Comparison of ENCODE assay signal across 15 cellular contexts in genomic region chr2:27152796-27153464, GRCh38. TPM values are rescaled to one million over a fixed set of nuclear protein-coding genes. Genes with fewer than 3 reads are reported as not detected.
DNase-seq lines count a peak whose midpoint lies in the region; ATAC-seq, FAIRE-seq and TF ChIP-seq lines count a peak whose summit lies in the region.
"Had no signal": no experiment of that assay in that cellular context is flagged by ENCODE, and none has a peak within 500 bp of the region (broad histone marks: within the 10 kb centered on the region; RNA-seq: fewer than 3 reads in every experiment).

No MANE protein-coding gene starts in this region.

- no peak overlapping the region for H3K27ac Mint-ChIP-seq in activated CD8-positive, alpha-beta T cell treated with anti-CD3 and anti-CD28 coated beads for 36 hours
- no peak overlapping the region for H3K27ac Mint-ChIP-seq in activated CD8-positive, alpha-beta T cell treated with anti-CD3 and anti-CD28 coated beads, Interleukin-2, amount 10 ng/mL, durations not matched to agents 7 days and 5 days
- H3K27ac Mint-ChIP-seq: dendritic cell treated with granulocyte-macrophage colony-stimulating factor and Interleukin-4, amounts not matched to agents 40 ng/mL and 50 ng/mL, for 4 days; progenitor cell of endocrine pancreas had no signal

- CTCF ChIA-PET in activated CD8-positive, alpha-beta T cell treated with anti-CD3 and anti-CD28 coated beads for 36 hours (lab: Charles Lee) = interaction anchor here (1.0 to 1.4 kb wide), 5 partner anchors 17 to 150 kb away, joined by 3 to 4 read pairs (median 4); no protein-coding TSS in a partner anchor
- CTCF ChIA-PET in activated CD8-positive, alpha-beta T cell treated with anti-CD3 and anti-CD28 coated beads, Interleukin-2, amount 10 ng/mL, durations not matched to agents 7 days and 5 days (lab: Charles Lee) = interaction anchor here (1.4 to 1.6 kb wide), 2 partner anchors 17 to 127 kb away, joined by 4 to 5 read pairs; no protein-coding TSS in a partner anchor

- intact Hi-C loops in activated CD8-positive, alpha-beta T cell treated with anti-CD3 and anti-CD28 coated beads for 36 hours (cut with micrococcal nuclease) = no loop called here
- intact Hi-C loops in transverse colon (cut with DNase I; ENCODE audit: low total_unique reads) = no loop called here
- intact Hi-C loops in right cardiac atrium (cut with DNase I) = no loop called here

- peak; percentile 74 for ATAC-seq in activated CD8-positive, alpha-beta T cell treated with anti-CD3 and anti-CD28 coated beads for 36 hours
- no peak for ATAC-seq in activated CD8-positive, alpha-beta T cell treated with anti-CD3 and anti-CD28 coated beads, Interleukin-2, amount 10 ng/mL, durations not matched to agents 7 days and 5 days
- ATAC-seq in right cardiac atrium = no peak

- H3K27ac ChIP-seq in transverse colon (no peak overlapping the region), right cardiac atrium (ENCODE audit: low read length) (no peak overlapping the region)

- peak; percentile 22 for DNase-seq in activated CD8-positive, alpha-beta T cell treated with anti-CD3 and anti-CD28 coated beads for 36 hours
- no peak for DNase-seq in activated CD8-positive, alpha-beta T cell treated with anti-CD3 and anti-CD28 coated beads, Interleukin-2, amount 10 ng/mL, durations not matched to agents 7 days and 5 days
- DNase-seq in NCI-H2171 treated with DMSO at 0.1 percent for 48 hours (lab: John Stamatoyannopoulos, UW) (peak; percentile 89), bronchial epithelial cell (ENCODE audit: low read depth) (peak; percentile 81), transverse colon (peak; percentile 44), GOT3 (lab: John Stamatoyannopoulos, UW) (no peak), right cardiac atrium (no peak)
- DNase-seq in stimulated activated CD4-positive, alpha-beta T cell treated with anti-CD3 and anti-CD28 coated beads, Interleukin-2, amount 100 ng/mL, for 48 hours = no peak
- DNase-seq: activated CD4-positive, alpha-beta T cell treated with anti-CD3 and anti-CD28 coated beads for 4 hours; activated gamma-delta T cell treated with Interleukin-2 at 50 U/mL for 16 hours had no signal

- H3K9me3 ChIP-seq in transverse colon (no peaks in the 10 kb centered on the region), right cardiac atrium (ENCODE audit: control insufficient read depth, low read length) (no peaks in the 10 kb centered on the region)

- no peak for TF ChIP-seq CTCF in activated CD8-positive, alpha-beta T cell treated with anti-CD3 and anti-CD28 coated beads for 36 hours (IDR thresholded peaks at IDR 0.05)
- no peak for TF ChIP-seq CTCF in bronchial epithelial cell (IDR thresholded peaks at IDR 0.05; ENCODE audit: insufficient read depth, low read length, severe bottlenecking)
- no peak for TF ChIP-seq CTCF in transverse colon (IDR thresholded peaks at IDR 0.05)

- H3K36me3 Mint-ChIP-seq in activated CD8-positive, alpha-beta T cell treated with anti-CD3 and anti-CD28 coated beads for 36 hours (ENCODE audit: low read depth) = no peaks in the 10 kb centered on the region
- no peaks in the 10 kb centered on the region for H3K36me3 Mint-ChIP-seq in activated CD8-positive, alpha-beta T cell treated with anti-CD3 and anti-CD28 coated beads, Interleukin-2, amount 10 ng/mL, durations not matched to agents 7 days and 5 days (ENCODE audit: low read depth)

- H3K4me3 ChIP-seq in bronchial epithelial cell (ENCODE audit: low read depth, low read length) (no peak overlapping the region), transverse colon (no peak overlapping the region), right cardiac atrium (ENCODE audit: low read length) (no peak overlapping the region)

- no peaks in the 10 kb centered on the region for H3K4me1 Mint-ChIP-seq in activated CD8-positive, alpha-beta T cell treated with anti-CD3 and anti-CD28 coated beads for 36 hours (ENCODE audit: low read depth)
- no peaks in the 10 kb centered on the region for H3K4me1 Mint-ChIP-seq in activated CD8-positive, alpha-beta T cell treated with anti-CD3 and anti-CD28 coated beads, Interleukin-2, amount 10 ng/mL, durations not matched to agents 7 days and 5 days (ENCODE audit: low read depth)

- no peaks in the 10 kb centered on the region for H3K9me3 Mint-ChIP-seq in activated CD8-positive, alpha-beta T cell treated with anti-CD3 and anti-CD28 coated beads for 36 hours
- no peaks in the 10 kb centered on the region for H3K9me3 Mint-ChIP-seq in activated CD8-positive, alpha-beta T cell treated with anti-CD3 and anti-CD28 coated beads, Interleukin-2, amount 10 ng/mL, durations not matched to agents 7 days and 5 days (ENCODE audit: insufficient read depth)
- H3K9me3 Mint-ChIP-seq: dendritic cell treated with granulocyte-macrophage colony-stimulating factor and Interleukin-4, amounts not matched to agents 40 ng/mL and 50 ng/mL, for 4 days had no signal

- no peaks in the 10 kb centered on the region for H3K27me3 Mint-ChIP-seq in activated CD8-positive, alpha-beta T cell treated with anti-CD3 and anti-CD28 coated beads for 36 hours
- no peaks in the 10 kb centered on the region for H3K27me3 Mint-ChIP-seq in activated CD8-positive, alpha-beta T cell treated with anti-CD3 and anti-CD28 coated beads, Interleukin-2, amount 10 ng/mL, durations not matched to agents 7 days and 5 days (ENCODE audit: low read depth)
- H3K27me3 Mint-ChIP-seq: progenitor cell of endocrine pancreas had no signal

- POLR2A ChIA-PET in activated CD8-positive, alpha-beta T cell treated with anti-CD3 and anti-CD28 coated beads for 36 hours (lab: Charles Lee) = interaction anchor here (2.1 kb wide), 1 partner anchor 35 kb away, joined by 4 read pairs; no protein-coding TSS in a partner anchor
- POLR2A ChIA-PET in activated CD8-positive, alpha-beta T cell treated with anti-CD3 and anti-CD28 coated beads, Interleukin-2, amount 10 ng/mL, durations not matched to agents 7 days and 5 days (lab: Charles Lee) = no interaction called here

- no peak for TF ChIP-seq EP300 in transverse colon (IDR thresholded peaks at IDR 0.05; ENCODE audit: low read depth)

- 57% methylated on average over 2 of the region's 2 CpGs; no CpG with 5 or more reads in 1 of the 2 donors for WGBS in transverse colon (ENCODE audit: low coverage in 1 of 2), 2 donors
- WGBS in right cardiac atrium = 78% methylated on average over 2 of the region's 2 CpGs

- H3K27me3 ChIP-seq in bronchial epithelial cell (ENCODE audit: control insufficient read depth, insufficient read depth, low read length) (no peaks in the 10 kb centered on the region), transverse colon (no peaks in the 10 kb centered on the region), right cardiac atrium (ENCODE audit: control insufficient read depth, insufficient read depth) (no peaks in the 10 kb centered on the region)

- H3K4me1 ChIP-seq in transverse colon = no peaks in the 10 kb centered on the region
- H3K4me1 ChIP-seq in right cardiac atrium (ENCODE audit: control insufficient read depth, insufficient read depth, low read length) = peaks cover 5% of the 10 kb centered on the region

- H3K36me3 ChIP-seq in bronchial epithelial cell (ENCODE audit: control insufficient read depth, insufficient read depth, low read length) (no peaks in the 10 kb centered on the region), transverse colon (no peaks in the 10 kb centered on the region)

- in situ Hi-C loops in transverse colon (cut with MboI; ENCODE audit: low pct_ligation_motif_present in 1 of 4, low pct_unique_long_range_greater_than_20kb in 1 of 4, low sequenced_read_pairs in 3 of 4) = no loop called here

- no peak for TF ChIP-seq POLR2A in transverse colon (IDR thresholded peaks at IDR 0.05)

- FAIRE-seq in bronchial epithelial cell (lab: Jason Lieb, UNC) = no peak
- FAIRE-seq: H1 had no signal

- H3K4me3 Mint-ChIP-seq in activated CD8-positive, alpha-beta T cell treated with anti-CD3 and anti-CD28 coated beads for 36 hours = no peak overlapping the region
- no peak overlapping the region for H3K4me3 Mint-ChIP-seq in activated CD8-positive, alpha-beta T cell treated with anti-CD3 and anti-CD28 coated beads, Interleukin-2, amount 10 ng/mL, durations not matched to agents 7 days and 5 days
- H3K4me3 Mint-ChIP-seq: dendritic cell treated with granulocyte-macrophage colony-stimulating factor and Interleukin-4, amounts not matched to agents 40 ng/mL and 50 ng/mL, for 4 days had no signal

RNA-seq across cellular contexts. Expression of gene TCF23, which starts 4.1 kb away (rescaled TPM):
- not detected for total RNA-seq in activated CD8-positive, alpha-beta T cell treated with anti-CD3 and anti-CD28 coated beads for 36 hours
- total RNA-seq in activated CD8-positive, alpha-beta T cell treated with anti-CD3 and anti-CD28 coated beads, Interleukin-2, amount 10 ng/mL, durations not matched to agents 7 days and 5 days = not detected
- total RNA-seq in bronchial epithelial cell (under 0.01 TPM in 1 of 2 replicates, not detected in the other), transverse colon (not detected), right cardiac atrium (under 1 TPM; 0.06 to 0.15 (median 0.11) TPM)
- polyA plus RNA-seq in right cardiac atrium = 0.05 TPM
- total RNA-seq: H1, lower leg skin, progenitor cell of endocrine pancreas had no signal

RNA-seq across cellular contexts. Expression of gene PRR30, which starts 13.7 kb away (rescaled TPM):
- total RNA-seq in activated CD8-positive, alpha-beta T cell treated with anti-CD3 and anti-CD28 coated beads for 36 hours = not detected
- total RNA-seq in activated CD8-positive, alpha-beta T cell treated with anti-CD3 and anti-CD28 coated beads, Interleukin-2, amount 10 ng/mL, durations not matched to agents 7 days and 5 days = not detected
- total RNA-seq in bronchial epithelial cell (not detected in 2 replicates), transverse colon (not detected), right cardiac atrium (not detected)
- not detected for polyA plus RNA-seq in right cardiac atrium
- total RNA-seq: H1, lower leg skin, progenitor cell of endocrine pancreas, urinary bladder had no signal
- polyA plus RNA-seq: H1, urinary bladder had no signal

RNA-seq across cellular contexts. Expression of gene PREB, which starts 18.5 kb away (rescaled TPM):
- total RNA-seq in activated CD8-positive, alpha-beta T cell treated with anti-CD3 and anti-CD28 coated beads for 36 hours = 10 to 100 TPM; 60.5 to 63.2 TPM
- 10 to 100 TPM; 66.5 to 72.1 TPM for total RNA-seq in activated CD8-positive, alpha-beta T cell treated with anti-CD3 and anti-CD28 coated beads, Interleukin-2, amount 10 ng/mL, durations not matched to agents 7 days and 5 days
- 46.1 and 69.3 TPM in 2 replicates for total RNA-seq in bronchial epithelial cell
- 100 to 1,000 TPM in 1 of 4 donors, 10 to 100 TPM in 3; 53.2 to 105 (median 71.1) TPM for total RNA-seq in transverse colon
- 10 to 100 TPM; 46.3 to 52.7 (median 47.9) TPM for total RNA-seq in right cardiac atrium
- 48.5 TPM for polyA plus RNA-seq in right cardiac atrium

RNA-seq across cellular contexts. Expression of gene ABHD1, which starts 29.3 kb away (rescaled TPM):
- total RNA-seq in activated CD8-positive, alpha-beta T cell treated with anti-CD3 and anti-CD28 coated beads for 36 hours = under 1 TPM; 0.36 to 0.50 TPM
- under 1 TPM; 0.23 to 0.45 TPM for total RNA-seq in activated CD8-positive, alpha-beta T cell treated with anti-CD3 and anti-CD28 coated beads, Interleukin-2, amount 10 ng/mL, durations not matched to agents 7 days and 5 days
- total RNA-seq in bronchial epithelial cell = not detected in 2 replicates
- total RNA-seq in transverse colon = under 1 TPM in 1 of 4 donors, not detected in 3; 0.48 TPM
- total RNA-seq in right cardiac atrium = 1 to 10 TPM; 1.6 to 4.7 (median 2.6) TPM
- 5.1 TPM for polyA plus RNA-seq in right cardiac atrium
- total RNA-seq: urinary bladder had no signal

RNA-seq across cellular contexts. Expression of gene CGREF1, which starts 34.0 kb away (rescaled TPM):
- total RNA-seq in activated CD8-positive, alpha-beta T cell treated with anti-CD3 and anti-CD28 coated beads for 36 hours = 1 to 10 TPM; 3.7 to 4.3 TPM
- under 1 TPM; 0.61 to 0.94 TPM for total RNA-seq in activated CD8-positive, alpha-beta T cell treated with anti-CD3 and anti-CD28 coated beads, Interleukin-2, amount 10 ng/mL, durations not matched to agents 7 days and 5 days
- 0.26 and 0.53 TPM in 2 replicates for total RNA-seq in bronchial epithelial cell
- total RNA-seq in transverse colon = 1 to 10 TPM in 2 of 4 donors, under 1 TPM in 1, not detected in 1; 0.27 to 4.9 (median 1.1) TPM
- 1 to 10 TPM; 4.0 to 9.6 (median 5.6) TPM for total RNA-seq in right cardiac atrium
- polyA plus RNA-seq in right cardiac atrium = 4.7 TPM

Comparison
In these comparisons a context has a peak if more than half of its experiments do, and no peak if none do; other contexts are left out.
1. DNase-seq: peak in activated CD8-positive, alpha-beta T cell treated with anti-CD3 and anti-CD28 coated beads for 36 hours (single experiment), NCI-H2171 treated with DMSO at 0.1 percent for 48 hours (single experiment), bronchial epithelial cell (single experiment) and transverse colon (single experiment); none in activated CD8-positive, alpha-beta T cell treated with anti-CD3 and anti-CD28 coated beads, Interleukin-2, amount 10 ng/mL, durations not matched to agents 7 days and 5 days (single experiment), stimulated activated CD4-positive, alpha-beta T cell treated with anti-CD3 and anti-CD28 coated beads, Interleukin-2, amount 100 ng/mL, for 48 hours (0 of 2), GOT3 (single experiment) and right cardiac atrium (0 of 3).